ENCODE assay signal across 30 cellular contexts in the genomic region with DNA sequence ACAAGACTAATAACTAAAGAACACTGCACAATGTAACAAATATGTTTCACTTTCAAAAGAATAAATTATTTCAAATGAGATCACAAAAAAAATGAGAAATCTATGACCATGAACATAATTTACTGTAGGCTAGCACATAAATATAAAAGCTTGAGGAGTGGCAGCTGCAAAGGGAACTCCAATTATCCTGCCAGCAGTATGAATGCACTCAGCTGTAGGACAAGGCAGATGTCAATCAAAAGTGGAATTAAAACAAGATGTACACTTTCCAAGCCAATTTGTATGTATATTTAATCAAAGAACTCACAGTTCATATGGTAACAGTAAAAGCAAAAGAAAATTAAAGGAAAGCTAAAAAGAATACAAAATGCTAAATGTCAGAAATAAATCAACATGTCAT.
"Had no signal": no experiment of that assay in that cellular context is flagged by ENCODE, and none has a peak within 500 bp of the region (broad histone marks: within the 10 kb centered on the region; RNA-seq: fewer than 3 reads in every experiment).

No MANE protein-coding gene starts in this region.

- H3K4me3 ChIP-seq: ascending aorta, breast epithelium, cardiac muscle cell, colonic mucosa, esophagus squamous epithelium, heart left ventricle, hepatocyte had no signal

- H3K27me3 ChIP-seq: ascending aorta, breast epithelium, cardiac muscle cell, colonic mucosa, esophagus squamous epithelium, heart left ventricle had no signal

- H3K9me3 ChIP-seq: ascending aorta, breast epithelium, colonic mucosa, esophagus squamous epithelium had no signal

- ATAC-seq: activated naive CD4-positive, alpha-beta T cell treated with anti-CD3 and anti-CD28 coated beads, Interleukin-2, amount 50 U/mL, for 72 hours; activated T-cell treated with anti-CD3 and anti-CD28 coated beads, Interleukin-2, amount 50 U/mL, for 72 hours; heart left ventricle; T-helper 17 cell had no signal

- H3K27ac ChIP-seq: ascending aorta, breast epithelium, cardiac muscle cell, colonic mucosa, epithelial cell of prostate, esophagus squamous epithelium, heart left ventricle, hepatocyte had no signal

- H3K4me1 ChIP-seq: ascending aorta, breast epithelium, colonic mucosa had no signal

- DNase-seq: activated CD4-positive, alpha-beta memory T cell treated with anti-CD3 and anti-CD28 coated beads, Interleukin-2, amount 10 ng/mL, durations not matched to agents 7 days and 5 days; activated CD4-positive, alpha-beta T cell treated with anti-CD3 and anti-CD28 coated beads for 4 hours; activated CD4-positive, alpha-beta T cell treated with anti-CD3 and anti-CD28 coated beads, Interleukin-2, amount 10 ng/mL, durations not matched to agents 7 days and 5 days; activated CD4-positive, alpha-beta T cell treated with anti-CD3 and anti-CD28 coated beads, Interleukin-2, amount 50 U/mL, for 4 hours; activated CD4-positive, CD25-positive, alpha-beta regulatory T cell; activated CD4-positive, CD25-positive, alpha-beta regulatory T cell treated with anti-CD3 and anti-CD28 coated beads, Interleukin-2, amount 50 U/mL, for 72 hours; activated CD8-positive, alpha-beta memory T cell treated with anti-CD3 and anti-CD28 coated beads, Interleukin-2, amount 50 U/mL, for 48 hours; activated gamma-delta T cell; activated naive CD4-positive, alpha-beta T cell; activated naive CD4-positive, alpha-beta T cell treated with anti-CD3 and anti-CD28 coated beads, Interleukin-2, amount 10 ng/mL, durations not matched to agents 7 days and 5 days; activated naive CD8-positive, alpha-beta T cell treated with anti-CD3 and anti-CD28 coated beads, Interleukin-2, amount 10 ng/mL, durations not matched to agents 7 days and 5 days; activated T-cell treated with anti-CD3 and anti-CD28 coated beads for 4 hours; activated T-cell treated with anti-CD3 and anti-CD28 coated beads, Interleukin-2, amount 50 U/mL, for 24 hours; activated T-cell treated with anti-CD3 and anti-CD28 coated beads, Interleukin-2, amount 50 U/mL, for 72 hours; central memory CD4-positive, alpha-beta T cell; cerebellar nuclear complex; colonic mucosa; effector CD8-positive, alpha-beta T cell; esophagus squamous epithelium; foreskin melanocyte; glutamatergic neuron; heart left ventricle; T-helper 17 cell; T1000 had no signal

- H3K36me3 ChIP-seq: ascending aorta, breast epithelium, cardiac muscle cell, colonic mucosa, esophagus squamous epithelium, heart left ventricle had no signal
